22 cellular contexts compared by ENCODE assay signal in genomic region chr19:18651738-18652137, GRCh38. TPM values are rescaled to one million over a fixed set of nuclear protein-coding genes. Genes with fewer than 3 reads are reported as not detected.
DNase-seq lines count a peak whose midpoint lies in the region; ATAC-seq, FAIRE-seq and TF ChIP-seq lines count a peak whose summit lies in the region.
"Had no signal": no experiment of that assay in that cellular context is flagged by ENCODE, and none has a peak within 500 bp of the region (broad histone marks: within the 10 kb centered on the region; RNA-seq: fewer than 3 reads in every experiment).

No MANE protein-coding gene starts in this region.

- H3K36me3 ChIP-seq in bronchial epithelial cell (ENCODE audit: control insufficient read depth, insufficient read depth, low read length), result no peaks in the 10 kb centered on the region
- no peaks in the 10 kb centered on the region for H3K36me3 ChIP-seq in muscle layer of duodenum (ENCODE audit: control insufficient read depth in 1 of 2, insufficient read depth in 2 of 2, low read length in 2 of 2)
- H3K36me3 ChIP-seq in tibial nerve, result no peaks in the 10 kb centered on the region
- H3K36me3 ChIP-seq: cardiac muscle cell, spleen had no signal

- no peak for TF ChIP-seq CTCF in bronchial epithelial cell (IDR thresholded peaks at IDR 0.05; ENCODE audit: insufficient read depth, low read length, severe bottlenecking)
- TF ChIP-seq CTCF in tibial nerve (IDR thresholded peaks at IDR 0.05), result no peak
- TF ChIP-seq CTCF in omental fat pad (IDR thresholded peaks at IDR 0.05), result no peak

- ATAC-seq in omental fat pad (ENCODE audit: low FRiP score), result no peak
- no peak for ATAC-seq in GM18502 (IDR thresholded peaks at IDR 0.05; ENCODE audit: poor library complexity, unreplicated experiment)
- ATAC-seq: activated T-cell treated with anti-CD3 and anti-CD28 coated beads, Interleukin-2, amount 50 U/mL, for 4 hours; left colon had no signal

- H3K27me3 ChIP-seq in bronchial epithelial cell (ENCODE audit: control insufficient read depth, insufficient read depth, low read length) (peaks cover under 1% of the 10 kb centered on the region), muscle layer of duodenum (ENCODE audit: low read depth, low read length) (no peaks in the 10 kb centered on the region), tibial nerve (no peaks in the 10 kb centered on the region)
- H3K27me3 ChIP-seq: cardiac muscle cell, spleen had no signal

- H3K27me3 Mint-ChIP-seq in activated naive CD4-positive, alpha-beta T cell treated with anti-CD3 and anti-CD28 coated beads, Interleukin-2, amount 50 U/mL, for 24 hours, result no peaks in the 10 kb centered on the region
- H3K27me3 Mint-ChIP-seq: activated naive CD8-positive, alpha-beta T cell treated with anti-CD3 and anti-CD28 coated beads for 36 hours; type B pancreatic cell had no signal

- DNase-seq in activated naive CD4-positive, alpha-beta T cell treated with anti-CD3 and anti-CD28 coated beads, Interleukin-2, amount 50 U/mL, for 16 hours, result no peak
- DNase-seq in bronchial epithelial cell (ENCODE audit: low read depth), result peak; percentile 42
- no peak for DNase-seq in tibial nerve (ENCODE audit: low spot score in 2 of 2)
- no peak for DNase-seq in omental fat pad (ENCODE audit: low spot score)
- no peak for DNase-seq in HCEC 1CT
- DNase-seq: activated CD4-positive, alpha-beta T cell treated with anti-CD3 and anti-CD28 coated beads, Interleukin-2, amount 50 U/mL, for 4 hours; activated naive CD8-positive, alpha-beta T cell treated with anti-CD3 and anti-CD28 coated beads for 36 hours; activated T-cell treated with anti-CD3 and anti-CD28 coated beads, Interleukin-2, amount 50 U/mL, for 4 hours; effector CD8-positive, alpha-beta T cell; left colon; NCI-H1092; spleen had no signal

- peaks cover 23% of the 10 kb centered on the region for H3K4me1 Mint-ChIP-seq in activated naive CD4-positive, alpha-beta T cell treated with anti-CD3 and anti-CD28 coated beads, Interleukin-2, amount 50 U/mL, for 24 hours

- TF ChIP-seq EP300 in tibial nerve (IDR thresholded peaks at IDR 0.05), result no peak

- H3K4me3 ChIP-seq in bronchial epithelial cell (ENCODE audit: low read depth, low read length) (no peak overlapping the region), muscle layer of duodenum (ENCODE audit: low read depth in 1 of 2, low read length in 2 of 2) (no peak overlapping the region), tibial nerve (no peak overlapping the region)
- H3K4me3 ChIP-seq: cardiac muscle cell, spleen had no signal

- FAIRE-seq in bronchial epithelial cell (lab: Jason Lieb, UNC), result no peak
- FAIRE-seq: A204.1 had no signal

- 87% methylated on average over 6 of the region's 6 CpGs for WGBS in tibial nerve, 2 donors

- no peaks in the 10 kb centered on the region for H3K9me3 Mint-ChIP-seq in activated naive CD4-positive, alpha-beta T cell treated with anti-CD3 and anti-CD28 coated beads, Interleukin-2, amount 50 U/mL, for 24 hours
- H3K9me3 Mint-ChIP-seq: activated naive CD8-positive, alpha-beta T cell treated with anti-CD3 and anti-CD28 coated beads for 36 hours; activated T-cell treated with anti-CD3 and anti-CD28 coated beads, Interleukin-2, amount 50 U/mL, for 4 hours; type B pancreatic cell had no signal

- H3K4me1 ChIP-seq in muscle layer of duodenum (ENCODE audit: control insufficient read depth in 1 of 2, insufficient read depth in 2 of 2, low read length in 2 of 2) (peaks cover 8 to 31% of the 10 kb centered on the region in 2 donors), tibial nerve (peaks cover 0 to 69% (median 47%) of the 10 kb centered on the region in 4 donors)
- H3K4me1 ChIP-seq: parathyroid adenoma had no signal

- H3K27ac ChIP-seq in muscle layer of duodenum (ENCODE audit: low read length) (peak overlapping the region; percentile 60), tibial nerve (peak overlapping the region; percentile 61 to 95 (median 93))
- H3K27ac ChIP-seq: C4-2B, cardiac muscle cell, KMS-11, parathyroid adenoma had no signal

- no peak for TF ChIP-seq POLR2A in tibial nerve (IDR thresholded peaks at IDR 0.05)

- H3K9me3 ChIP-seq in muscle layer of duodenum (ENCODE audit: control insufficient read depth in 1 of 2, low read length in 2 of 2) (no peaks in the 10 kb centered on the region), tibial nerve (no peaks in the 10 kb centered on the region)
- H3K9me3 ChIP-seq: spleen had no signal

- no peak overlapping the region for H3K4me3 Mint-ChIP-seq in activated naive CD4-positive, alpha-beta T cell treated with anti-CD3 and anti-CD28 coated beads, Interleukin-2, amount 50 U/mL, for 24 hours
- H3K4me3 Mint-ChIP-seq: activated naive CD8-positive, alpha-beta T cell treated with anti-CD3 and anti-CD28 coated beads for 36 hours; activated T-cell treated with anti-CD3 and anti-CD28 coated beads, Interleukin-2, amount 50 U/mL, for 4 hours; type B pancreatic cell had no signal

- peak overlapping the region; percentile 8 for H3K27ac Mint-ChIP-seq in activated naive CD4-positive, alpha-beta T cell treated with anti-CD3 and anti-CD28 coated beads, Interleukin-2, amount 50 U/mL, for 24 hours
- H3K27ac Mint-ChIP-seq: activated naive CD8-positive, alpha-beta T cell treated with anti-CD3 and anti-CD28 coated beads for 36 hours; type B pancreatic cell had no signal

- no peaks in the 10 kb centered on the region for H3K36me3 Mint-ChIP-seq in activated naive CD4-positive, alpha-beta T cell treated with anti-CD3 and anti-CD28 coated beads, Interleukin-2, amount 50 U/mL, for 24 hours
- H3K36me3 Mint-ChIP-seq: type B pancreatic cell had no signal

RNA-seq across cellular contexts. Expression of gene KLHL26, which starts 14.9 kb away (rescaled TPM):
- total RNA-seq in bronchial epithelial cell, result 3.2 and 4.9 TPM in 2 replicates
- total RNA-seq in tibial nerve, result 10 to 100 TPM; 12.9 to 38.4 (median 15.1) TPM
- total RNA-seq in omental fat pad, result 10 to 100 TPM in 3 of 4 donors, 1 to 10 TPM in 1; 6.3 to 17.8 (median 11.6) TPM

RNA-seq across cellular contexts. Expression of gene CRTC1, which starts 31.7 kb away (rescaled TPM):
- total RNA-seq in bronchial epithelial cell (0.79 and 1.3 TPM in 2 replicates), tibial nerve (1 to 10 TPM; 4.0 to 7.8 (median 6.7) TPM), omental fat pad (1 to 10 TPM; 2.8 to 6.5 (median 5.6) TPM)

RNA-seq across cellular contexts. Expression of gene TMEM59L, which starts 39.1 kb away (rescaled TPM):
- total RNA-seq in bronchial epithelial cell (0.13 and 0.79 TPM in 2 replicates), tibial nerve (10 to 100 TPM in 1 of 4 donors, 1 to 10 TPM in 2, not detected in 1; 3.1 to 12.6 (median 4.2) TPM), omental fat pad (under 1 TPM in 2 of 4 donors, not detected in 2; 0.28 to 0.79 TPM)
- total RNA-seq: activated naive CD8-positive, alpha-beta T cell treated with anti-CD3 and anti-CD28 coated beads for 36 hours; activated T-cell treated with anti-CD3 and anti-CD28 coated beads, Interleukin-2, amount 50 U/mL, for 4 hours; RPMI7951 had no signal

RNA-seq across cellular contexts. Expression of gene CRLF1, which starts 45.1 kb away (rescaled TPM):
- total RNA-seq in bronchial epithelial cell (0.26 and 0.64 TPM in 2 replicates), tibial nerve (100 to 1,000 TPM in 1 of 4 donors, 10 to 100 TPM in 3; 27.4 to 115 (median 43.6) TPM), omental fat pad (100 to 1,000 TPM in 1 of 4 donors, 10 to 100 TPM in 1, 1 to 10 TPM in 2; 6.3 to 115 (median 10.9) TPM)
- total RNA-seq: activated naive CD8-positive, alpha-beta T cell treated with anti-CD3 and anti-CD28 coated beads for 36 hours had no signal
